Comparison of ENCODE assay signal across 8 cellular contexts in genomic region chr17:28896884-28897768, GRCh38. TPM values are rescaled to one million over a fixed set of nuclear protein-coding genes. Genes with fewer than 3 reads are reported as not detected.
A peak's percentile ranks its signal among the peaks of the same experiment; 100 is the strongest.
DNase-seq lines count a peak whose midpoint lies in the region; TF ChIP-seq lines count a peak whose summit lies in the region.

FLOT2 (minus strand) TSS chr17:28897733; CDS start chr17:28897574, 159 bp downstream.

- H3K9me3 ChIP-seq in colonic mucosa (no peaks in the 10 kb centered on the region), liver (ENCODE audit: control insufficient read depth in 4 of 4, low read length in 3 of 4) (no peaks in the 10 kb centered on the region)

- under 1% methylated on average over 73 of the region's 73 CpGs for WGBS in liver

- peak; percentile 52 for DNase-seq in ACHN
- peak; percentile 38 for DNase-seq in NCI-H2227 treated with DMSO at 0.1 percent for 48 hours (lab: John Stamatoyannopoulos, UW)
- DNase-seq in activated CD4-positive, alpha-beta T cell treated with anti-CD3 and anti-CD28 coated beads for 48 hours, result peak; percentile 78
- DNase-seq in colonic mucosa, result peak; percentile 73
- DNase-seq in stimulated activated CD4-positive, alpha-beta T cell treated with anti-CD3 and anti-CD28 coated beads, Interleukin-4, amount 100 ng/mL, for 48 hours (ENCODE audit: low read depth in 2 of 2), result peak; percentile 38 to 48
- no peak for DNase-seq in cerebellar nuclear complex (lab: John Stamatoyannopoulos, UW)

- peak; percentile 42 to 56 for TF ChIP-seq RAD21 in liver (IDR thresholded peaks at IDR 0.05)

- no peak for TF ChIP-seq CTCF in colonic mucosa (IDR thresholded peaks at IDR 0.05)
- peak; percentile 14 for TF ChIP-seq CTCF in liver (IDR thresholded peaks at IDR 0.05; ENCODE audit: low read depth, low read length, missing input control)

- in situ Hi-C loops in ACHN (cut with HindIII; ENCODE audit: low pct_ligation_motif_present, low pct_unique_long_range_greater_than_20kb, low sequenced_read_pairs), result no loop called here

- H3K4me3 ChIP-seq in colonic mucosa, result peak within 1 kb of the TSS; percentile 92
- H3K4me3 ChIP-seq in liver (ENCODE audit: low read depth in 1 of 3, low read length in 3 of 3), result peak within 1 kb of the TSS; percentile 88 to 90 (median 90)

- TF ChIP-seq POLR2A in GM19099 (IDR thresholded peaks at IDR 0.05; ENCODE audit: extremely low read depth, insufficient read length, low read depth), result peak; percentile 43

- H3K36me3 ChIP-seq in colonic mucosa (no peaks in the 10 kb centered on the region), liver (ENCODE audit: control insufficient read depth in 4 of 4, insufficient read depth in 3 of 4, low read depth in 1 of 4, low read length in 3 of 4) (peaks cover 0 to 5% (median 0%) of the 10 kb centered on the region in 4 donors)

- H3K9ac ChIP-seq in colonic mucosa (ENCODE audit: low read depth in 2 of 2, low read length in 2 of 2) (peak within 1 kb of the TSS; percentile 92 to 97), liver (ENCODE audit: low read depth in 1 of 2, low read length in 2 of 2) (peak within 1 kb of the TSS; percentile 53 to 72)

- H3K4me1 ChIP-seq in colonic mucosa (peaks cover 20% of the 10 kb centered on the region), liver (ENCODE audit: control insufficient read depth in 4 of 4, insufficient read depth in 4 of 4, low read length in 3 of 4) (peaks cover 21 to 32% (median 27%) of the 10 kb centered on the region in 4 donors)

- H3K27ac ChIP-seq in colonic mucosa, result peak within 1 kb of the TSS; percentile 89
- peak within 1 kb of the TSS; percentile 89 to 99 for H3K27ac ChIP-seq in liver (ENCODE audit: low read depth in 1 of 2, low read length in 2 of 2)

- no peaks in the 10 kb centered on the region for H3K27me3 ChIP-seq in colonic mucosa
- H3K27me3 ChIP-seq in liver (ENCODE audit: control insufficient read depth in 4 of 4, insufficient read depth in 4 of 4, low read length in 3 of 4), result no peaks in the 10 kb centered on the region

- intact Hi-C loops in colonic mucosa (cut with DNase I), result no loop called here

TF ChIP-seq in liver, 16 proteins besides CTCF, POLR2A, EP300 and RAD21:
- TF ChIP-seq TAF1 (conservative IDR thresholded peaks at IDR 0.05) (peak; percentile 23), YY1 (IDR thresholded peaks at IDR 0.05) (peak; percentile 83), RXRA (IDR thresholded peaks at IDR 0.05) (peak; percentile 63 to 66), NR2F2 (IDR thresholded peaks at IDR 0.05) (no peak), FOXA1 (IDR thresholded peaks at IDR 0.05) (no peak), FOXA2 (IDR thresholded peaks at IDR 0.05) (no peak), MAX (IDR thresholded peaks at IDR 0.05) (peak; percentile 80), EGR1 (IDR thresholded peaks at IDR 0.05; ENCODE audit: low read depth in 2 of 2) (peak; percentile 12 to 55), ZBTB33 (IDR thresholded peaks at IDR 0.05) (peak; percentile 68), REST (IDR thresholded peaks at IDR 0.05) (peak; percentile 90), HNF4G (IDR thresholded peaks at IDR 0.05) (no peak), SP1 (IDR thresholded peaks at IDR 0.05) (peak; percentile 71), ATF3 (IDR thresholded peaks at IDR 0.05) (peak; percentile 16), JUND (IDR thresholded peaks at IDR 0.05) (peak; percentile 33 to 56), GABPA (IDR thresholded peaks at IDR 0.05 in 1 of 2, conservative IDR thresholded peaks at IDR 0.05 in 1 of 2) (peak in 1 of 2 donors; percentile 55), HNF4A (conservative IDR thresholded peaks at IDR 0.05) (peak; percentile 52 to 62)

RNA-seq across cellular contexts. Expression of gene FLOT2, which starts in this region (rescaled TPM):
- 100 to 1,000 TPM in 1 of 2 donors, 10 to 100 TPM in 1; 92.1 to 125 TPM for total RNA-seq in colonic mucosa
- 10 to 100 TPM; 67.7 to 71.0 TPM for total RNA-seq in liver
- polyA plus RNA-seq in liver, result 100 to 1,000 TPM in 1 of 2 donors, 10 to 100 TPM in 1; 61.6 to 100 TPM

Comparison
In these comparisons a context has a peak if more than half of its experiments do, and no peak if none do; other contexts are left out.
1. DNase-seq: peak in ACHN (single experiment), NCI-H2227 treated with DMSO at 0.1 percent for 48 hours (single experiment), activated CD4-positive, alpha-beta T cell treated with anti-CD3 and anti-CD28 coated beads for 48 hours (single experiment), colonic mucosa (single experiment) and stimulated activated CD4-positive, alpha-beta T cell treated with anti-CD3 and anti-CD28 coated beads, Interleukin-4, amount 100 ng/mL, for 48 hours (2 of 2); none in cerebellar nuclear complex (0 of 2).